15 cellular contexts compared by ENCODE assay signal in genomic region chr5:37437716-37438115, GRCh38. TPM values are rescaled to one million over a fixed set of nuclear protein-coding genes. Genes with fewer than 3 reads are reported as not detected.
DNase-seq lines count a peak whose midpoint lies in the region; ATAC-seq, FAIRE-seq and TF ChIP-seq lines count a peak whose summit lies in the region.
"Had no signal": no experiment of that assay in that cellular context is flagged by ENCODE, and none has a peak within 500 bp of the region (broad histone marks: within the 10 kb centered on the region; RNA-seq: fewer than 3 reads in every experiment).

No MANE protein-coding gene starts in this region.

- H3K4me1 Mint-ChIP-seq in activated CD8-positive, alpha-beta memory T cell treated with anti-CD3 and anti-CD28 coated beads, Interleukin-2, amount 10 ng/mL, durations not matched to agents 7 days and 5 days: no peaks in the 10 kb centered on the region

- DNase-seq in astrocyte of the spinal cord (ENCODE audit: low read depth, low spot score) (peak; percentile 40), fibroblast of pulmonary artery (ENCODE audit: low read depth) (peak; percentile 33), T-helper 2 cell (no peak), RCC 7860 (ENCODE audit: low spot score) (no peak)
- no peak for DNase-seq in activated CD8-positive, alpha-beta memory T cell treated with anti-CD3 and anti-CD28 coated beads, Interleukin-2, amount 10 ng/mL, durations not matched to agents 7 days and 5 days
- DNase-seq: BE2C; CD4-positive, alpha-beta T cell; Karpas-422; NCI-H1105; NCI-H1694 treated with DMSO at 0.1 percent for 48 hours; NCI-H69; SHP77; SK-N-SH had no signal

- no peak overlapping the region for H3K27ac ChIP-seq in HEK293 (ENCODE audit: extremely low read depth, low read depth, low read length)

- H3K36me3 ChIP-seq in HEK293 (ENCODE audit: control insufficient read depth in 2 of 2, insufficient read depth in 1 of 2, low read length in 2 of 2): peaks cover 0 to 7% of the 10 kb centered on the region in 2 experiments; a peak in 2 of 3 replicates
- H3K36me3 ChIP-seq: BE2C had no signal

- FAIRE-seq in RCC 7860 (lab: Jason Lieb, UNC): no peak

- TF ChIP-seq CTCF in HEK293 (tag by site-specific recombination; IDR thresholded peaks at IDR 0.05) (no peak), astrocyte of the spinal cord (IDR thresholded peaks at IDR 0.05; ENCODE audit: low read depth, low read length) (no peak), fibroblast of pulmonary artery (IDR thresholded peaks at IDR 0.05; ENCODE audit: low read length, missing control alignments) (no peak)

- POLR2A ChIA-PET in HEK293 (lab: Yijun Ruan, JAX): no interaction called here

- peaks cover 13% of the 10 kb centered on the region for H3K36me3 Mint-ChIP-seq in activated CD8-positive, alpha-beta memory T cell treated with anti-CD3 and anti-CD28 coated beads, Interleukin-2, amount 10 ng/mL, durations not matched to agents 7 days and 5 days

- no peak overlapping the region for H3K4me3 Mint-ChIP-seq in activated CD8-positive, alpha-beta memory T cell treated with anti-CD3 and anti-CD28 coated beads, Interleukin-2, amount 10 ng/mL, durations not matched to agents 7 days and 5 days
- H3K4me3 Mint-ChIP-seq: CD4-positive, alpha-beta T cell had no signal

- H3K9me3 ChIP-seq in HEK293 (ENCODE audit: control insufficient read depth, insufficient read depth, low read depth, low read length): no peaks in the 10 kb centered on the region
- H3K9me3 ChIP-seq: BE2C, SK-N-SH had no signal

- CTCF ChIA-PET in HEK293 (lab: Yijun Ruan, JAX): interaction anchor here (0.6 to 1.1 kb wide), 2 partner anchors 626 to 756 kb away, joined by 3 read pairs; no protein-coding TSS in a partner anchor
- CTCF ChIA-PET in activated CD8-positive, alpha-beta memory T cell treated with anti-CD3 and anti-CD28 coated beads, Interleukin-2, amount 10 ng/mL, durations not matched to agents 7 days and 5 days (lab: Charles Lee): no interaction called here

- no peaks in the 10 kb centered on the region for H3K9me3 Mint-ChIP-seq in activated CD8-positive, alpha-beta memory T cell treated with anti-CD3 and anti-CD28 coated beads, Interleukin-2, amount 10 ng/mL, durations not matched to agents 7 days and 5 days (ENCODE audit: low read depth)
- H3K9me3 Mint-ChIP-seq: CD4-positive, alpha-beta T cell had no signal

- H3K4me3 ChIP-seq in HEK293 (ENCODE audit: low read depth, low read length): no peak overlapping the region
- H3K4me3 ChIP-seq in astrocyte of the spinal cord (ENCODE audit: low read depth, low read length): no peak overlapping the region
- no peak overlapping the region for H3K4me3 ChIP-seq in fibroblast of pulmonary artery (replicated peaks; ENCODE audit: low read depth, low read length)

- in situ Hi-C loops in astrocyte of the spinal cord (cut with HindIII; ENCODE audit: low sequenced_read_pairs): no loop called here

- no peak for ATAC-seq in GM19351 (IDR thresholded peaks at IDR 0.05; ENCODE audit: unreplicated experiment)
- no peak for ATAC-seq in activated CD8-positive, alpha-beta memory T cell treated with anti-CD3 and anti-CD28 coated beads, Interleukin-2, amount 10 ng/mL, durations not matched to agents 7 days and 5 days

- H3K27me3 Mint-ChIP-seq in activated CD8-positive, alpha-beta memory T cell treated with anti-CD3 and anti-CD28 coated beads, Interleukin-2, amount 10 ng/mL, durations not matched to agents 7 days and 5 days: no peaks in the 10 kb centered on the region
- H3K27me3 Mint-ChIP-seq: CD4-positive, alpha-beta T cell had no signal

- peaks cover 13% of the 10 kb centered on the region; the same call in 1 of the 2 replicates for H3K4me1 ChIP-seq in HEK293 (ENCODE audit: control insufficient read depth, insufficient read depth, low read length)

- H3K27ac Mint-ChIP-seq in activated CD8-positive, alpha-beta memory T cell treated with anti-CD3 and anti-CD28 coated beads, Interleukin-2, amount 10 ng/mL, durations not matched to agents 7 days and 5 days: no peak overlapping the region
- H3K27ac Mint-ChIP-seq: CD4-positive, alpha-beta T cell had no signal

TF ChIP-seq in HEK293, 187 proteins besides CTCF, POLR2A, EP300 and RAD21:
- TF ChIP-seq PRDM6 (tag by site-specific recombination; IDR thresholded peaks at IDR 0.05) (peak; percentile 27; the same call in 1 of the 2 replicates), ZBTB20 (tag by site-specific recombination; IDR thresholded peaks at IDR 0.05) (no peak), REPIN1 (tag by site-specific recombination; IDR thresholded peaks at IDR 0.05; ENCODE audit: low read depth) (no peak)

RNA-seq across cellular contexts. Expression of gene WDR70, which starts 58.6 kb away (rescaled TPM):
- 10 to 100 TPM; 39.1 to 39.3 TPM for total RNA-seq in activated CD8-positive, alpha-beta memory T cell treated with anti-CD3 and anti-CD28 coated beads, Interleukin-2, amount 10 ng/mL, durations not matched to agents 7 days and 5 days

Comparison
In these comparisons a context has a peak if more than half of its experiments do, and no peak if none do; other contexts are left out.
1. DNase-seq: peak in astrocyte of the spinal cord (single experiment) and fibroblast of pulmonary artery (single experiment); none in T-helper 2 cell (0 of 5), RCC 7860 (single experiment) and activated CD8-positive, alpha-beta memory T cell treated with anti-CD3 and anti-CD28 coated beads, Interleukin-2, amount 10 ng/mL, durations not matched to agents 7 days and 5 days (single experiment).